Comparison of ENCODE assay signal across 25 cellular contexts in genomic region chr20:63351380-63351700, GRCh38. TPM values are rescaled to one million over a fixed set of nuclear protein-coding genes. Genes with fewer than 3 reads are reported as not detected.
A peak's percentile ranks its signal among the peaks of the same experiment; 100 is the strongest.
DNase-seq lines count a peak whose midpoint lies in the region; ATAC-seq, FAIRE-seq and TF ChIP-seq lines count a peak whose summit lies in the region.
"Had no signal": no experiment of that assay in that cellular context is flagged by ENCODE, and none has a peak within 500 bp of the region (broad histone marks: within the 10 kb centered on the region; RNA-seq: fewer than 3 reads in every experiment).

No MANE protein-coding gene starts in this region.

- H2BK120ac ChIP-seq in H1 (replicated peaks; ENCODE audit: low read depth, low read length) (no peak overlapping the region), mesendoderm (ENCODE audit: low read depth, low read length) (no peak overlapping the region)

- no peaks in the 10 kb centered on the region for H3K27me3 Mint-ChIP-seq in WTC11 (ENCODE audit: low read depth)
- no peaks in the 10 kb centered on the region for H3K27me3 Mint-ChIP-seq in activated CD4-positive, alpha-beta T cell treated with anti-CD3 and anti-CD28 coated beads, Interleukin-2, amount 10 ng/mL, durations not matched to agents 24 days and 14 days
- H3K27me3 Mint-ChIP-seq: CD4-positive, alpha-beta memory T cell had no signal

- H3K18ac ChIP-seq in H1 (ENCODE audit: extremely low read depth, low read length) (no peak overlapping the region), mesendoderm (ENCODE audit: low read length) (no peak overlapping the region)

- TF ChIP-seq CTCF in H1 (IDR thresholded peaks at IDR 0.05; ENCODE audit: control extremely low read depth in 1 of 3, insufficient read depth in 1 of 3, low read depth in 1 of 3, low read length in 3 of 3): no peak
- TF ChIP-seq CTCF in WTC11 (IDR thresholded peaks at IDR 0.05): no peak

- H3K4me2 ChIP-seq in BLaER1 (peak overlapping the region; percentile 67; the same call in 1 of the 2 replicates), H1 (ENCODE audit: insufficient read depth in 1 of 2, low read depth in 2 of 2, low read length in 2 of 2) (no peak overlapping the region), mesendoderm (ENCODE audit: low read length) (no peak overlapping the region)
- H3K4me2 ChIP-seq: A549, GM23338 had no signal

- FAIRE-seq in H1 (lab: Jason Lieb, UNC): no peak
- FAIRE-seq: A549, GM12891, GM18507, H54 had no signal

- H3K79me1 ChIP-seq in H1 (ENCODE audit: low read depth, low read length) (no peaks in the 10 kb centered on the region), mesendoderm (ENCODE audit: low read length) (no peaks in the 10 kb centered on the region)

- no peaks in the 10 kb centered on the region for H3K79me2 ChIP-seq in H1 (ENCODE audit: control insufficient read depth in 1 of 2, insufficient read depth in 2 of 2, low read length in 2 of 2)
- H3K79me2 ChIP-seq in mesendoderm (ENCODE audit: control insufficient read depth, insufficient read depth, low read length): no peaks in the 10 kb centered on the region

- TF ChIP-seq POLR2A in H1 (IDR thresholded peaks at IDR 0.05; ENCODE audit: control extremely low read depth in 1 of 2, low read depth in 2 of 2, low read length in 2 of 2): no peak

- H2BK15ac ChIP-seq in H1 (ENCODE audit: low read length) (no peak overlapping the region), mesendoderm (replicated peaks; ENCODE audit: low read depth) (no peak overlapping the region)

- TF ChIP-seq RAD21 in H1 (IDR thresholded peaks at IDR 0.05 in 1 of 2, conservative IDR thresholded peaks at IDR 0.05 in 1 of 2; ENCODE audit: low read depth in 2 of 2, low read length in 2 of 2): no peak

- H4K20me1 ChIP-seq in BLaER1 (peaks cover 10% of the 10 kb centered on the region; the same call in 1 of the 2 replicates), H1 (replicated peaks in 1 of 2; ENCODE audit: control insufficient read depth in 1 of 2, insufficient read depth in 2 of 2, low read length in 2 of 2) (peaks cover 0 to 2% of the 10 kb centered on the region in 2 experiments)

- no peak overlapping the region for H3K56ac ChIP-seq in H1 (replicated peaks; ENCODE audit: insufficient read length, low read depth, low read length)
- no peak overlapping the region for H3K56ac ChIP-seq in mesendoderm (ENCODE audit: low read length)

- H2BK12ac ChIP-seq in H1 (ENCODE audit: low read depth, low read length): 0 out of 2 replicates have a peak overlapping the region, but pooled peaks have one; percentile 1

- H4K8ac ChIP-seq in H1 (ENCODE audit: extremely low read depth, insufficient read depth, low read length): no peak overlapping the region
- H4K8ac ChIP-seq in mesendoderm (ENCODE audit: low read depth, low read length): no peak overlapping the region

- H3K4me1 Mint-ChIP-seq in WTC11: peaks cover 6% of the 10 kb centered on the region
- no peaks in the 10 kb centered on the region for H3K4me1 Mint-ChIP-seq in activated CD4-positive, alpha-beta T cell treated with anti-CD3 and anti-CD28 coated beads, Interleukin-2, amount 10 ng/mL, durations not matched to agents 24 days and 14 days
- H3K4me1 Mint-ChIP-seq: CD4-positive, alpha-beta memory T cell had no signal

- DNase-seq in Right ventricle myocardium inferior (ENCODE audit: missing footprints) (peak; percentile 28), left cardiac atrium (no peak), H1 (ENCODE audit: low read depth in 1 of 2, low spot score in 2 of 2) (no peak), mesendoderm (peak; percentile 26), WTC11 (ENCODE audit: low spot score) (no peak)
- DNase-seq in activated CD4-positive, alpha-beta T cell treated with anti-CD3 and anti-CD28 coated beads, Interleukin-2, amount 10 ng/mL, durations not matched to agents 24 days and 14 days: no peak
- DNase-seq: 8988T; ACHN; AML-193; BE2C; Calu3; CD4-positive, alpha-beta memory T cell; COR-L47; DMS53; GF-D8; HCEC 1CT had no signal

- no peak overlapping the region for H2AFZ ChIP-seq in H1 (ENCODE audit: low read length)
- H2AFZ ChIP-seq: GM23338 had no signal

- no peak overlapping the region for H3K23ac ChIP-seq in H1 (ENCODE audit: insufficient read length)
- no peak overlapping the region for H3K23ac ChIP-seq in mesendoderm (ENCODE audit: low read length)

- POLR2A ChIA-PET in H1 (lab: Charles Lee; ENCODE audit: partially characterized antibody) (interaction anchor here (1.2 to 1.6 kb wide), 2 partner anchors 11 to 57 kb away, joined by 3 read pairs; no protein-coding TSS in a partner anchor), WTC11 (lab: Charles Lee) (interaction anchor here (0.7 kb wide), 1 partner anchor 109 kb away, joined by 3 read pairs; no protein-coding TSS in a partner anchor)

- H2AK5ac ChIP-seq in H1 (ENCODE audit: low read depth, low read length) (no peak overlapping the region), mesendoderm (ENCODE audit: low read length) (no peak overlapping the region)

- peaks cover 11% of the 10 kb centered on the region for H3K9me3 Mint-ChIP-seq in WTC11
- peaks cover 4% of the 10 kb centered on the region for H3K9me3 Mint-ChIP-seq in activated CD4-positive, alpha-beta T cell treated with anti-CD3 and anti-CD28 coated beads, Interleukin-2, amount 10 ng/mL, durations not matched to agents 24 days and 14 days

- H3K4me1 ChIP-seq in BLaER1 (peaks cover 24% of the 10 kb centered on the region), H1 (replicated peaks in 1 of 4; ENCODE audit: control insufficient read depth in 3 of 4, insufficient read depth in 4 of 4, low read length in 3 of 4) (peaks cover 0 to 11% (median 8%) of the 10 kb centered on the region in 4 experiments; a peak in 5 of 7 replicates), mesendoderm (ENCODE audit: control insufficient read depth, low read depth, low read length) (no peaks in the 10 kb centered on the region)
- H3K4me1 ChIP-seq: A549, BE2C had no signal

- H2BK5ac ChIP-seq in H1 (ENCODE audit: low read depth, low read length) (no peak overlapping the region), mesendoderm (ENCODE audit: low read length) (no peak overlapping the region)

- no peak for TF ChIP-seq EP300 in H1 (IDR thresholded peaks at IDR 0.05; ENCODE audit: borderline replicate concordance in 1 of 2, low read depth in 2 of 2, low read length in 2 of 2)

- peaks cover 2% of the 10 kb centered on the region; the same call in 1 of the 2 replicates for H3K36me3 Mint-ChIP-seq in WTC11
- peaks cover 3% of the 10 kb centered on the region for H3K36me3 Mint-ChIP-seq in activated CD4-positive, alpha-beta T cell treated with anti-CD3 and anti-CD28 coated beads, Interleukin-2, amount 10 ng/mL, durations not matched to agents 24 days and 14 days (ENCODE audit: low read depth)
- H3K36me3 Mint-ChIP-seq: CD4-positive, alpha-beta memory T cell had no signal

- H2BK20ac ChIP-seq in H1 (ENCODE audit: low read length): no peak overlapping the region

- CTCF ChIA-PET in H1 (lab: Charles Lee; ENCODE audit: partially characterized antibody): interaction anchor here (1.0 to 2.1 kb wide), 4 partner anchors 30 to 379 kb away, joined by 3 to 14 read pairs (median 7); no protein-coding TSS in a partner anchor
- CTCF ChIA-PET in WTC11 (lab: Charles Lee): interaction anchor here (1.0 to 3.9 kb wide), 6 partner anchors 10 to 120 kb away, joined by 3 to 20 read pairs (median 12); partner anchors contain the start of gene CHRNA4

- no peak overlapping the region for H3K9ac ChIP-seq in BLaER1
- no peak overlapping the region for H3K9ac ChIP-seq in H1 (replicated peaks in 1 of 4; ENCODE audit: extremely low read depth in 1 of 4, low read depth in 3 of 4, low read length in 3 of 4)
- H3K9ac ChIP-seq in mesendoderm (ENCODE audit: low read length): no peak overlapping the region

- no peaks in the 10 kb centered on the region for H3K23me2 ChIP-seq in H1 (ENCODE audit: low read depth, low read length)

- no peak overlapping the region for H3K4me3 Mint-ChIP-seq in WTC11
- H3K4me3 Mint-ChIP-seq in activated CD4-positive, alpha-beta T cell treated with anti-CD3 and anti-CD28 coated beads, Interleukin-2, amount 10 ng/mL, durations not matched to agents 24 days and 14 days: no peak overlapping the region
- H3K4me3 Mint-ChIP-seq: CD4-positive, alpha-beta memory T cell; GM23338 had no signal

- H3K4me3 ChIP-seq in BLaER1 (no peak overlapping the region), H1 (ENCODE audit: extremely low read depth in 1 of 4, insufficient read depth in 2 of 4, low read depth in 3 of 4, low read length in 4 of 4) (no peak overlapping the region), mesendoderm (ENCODE audit: low read length) (no peak overlapping the region)
- H3K4me3 ChIP-seq: A549, GM23338 had no signal

- H3K36me3 ChIP-seq in BLaER1: no peaks in the 10 kb centered on the region
- no peaks in the 10 kb centered on the region for H3K36me3 ChIP-seq in H1 (ENCODE audit: control insufficient read depth in 2 of 4, insufficient read depth in 4 of 4, low read length in 3 of 4)
- H3K36me3 ChIP-seq in mesendoderm (ENCODE audit: control insufficient read depth, insufficient read depth, low read length): no peaks in the 10 kb centered on the region
- H3K36me3 ChIP-seq: BE2C had no signal

- H3K27ac ChIP-seq in BLaER1 (no peak overlapping the region), H1 (ENCODE audit: low read depth, low read length) (no peak overlapping the region), mesendoderm (ENCODE audit: low read depth, low read length) (no peak overlapping the region)
- H3K27ac ChIP-seq: A549 had no signal

- H3K27ac Mint-ChIP-seq in WTC11: no peak overlapping the region
- no peak overlapping the region for H3K27ac Mint-ChIP-seq in activated CD4-positive, alpha-beta T cell treated with anti-CD3 and anti-CD28 coated beads, Interleukin-2, amount 10 ng/mL, durations not matched to agents 24 days and 14 days
- H3K27ac Mint-ChIP-seq: CD4-positive, alpha-beta memory T cell; GM23338 had no signal

- peaks cover 4% of the 10 kb centered on the region; the same call in 1 of the 2 replicates for H3K27me3 ChIP-seq in BLaER1
- no peaks in the 10 kb centered on the region for H3K27me3 ChIP-seq in H1 (replicated peaks in 1 of 4; ENCODE audit: control insufficient read depth in 3 of 4, extremely low read depth in 1 of 4, insufficient read depth in 3 of 4, low read length in 3 of 4)
- no peaks in the 10 kb centered on the region for H3K27me3 ChIP-seq in mesendoderm (ENCODE audit: insufficient read depth, low read length, poor library complexity)
- H3K27me3 ChIP-seq: BE2C had no signal

- H4K5ac ChIP-seq in H1 (ENCODE audit: insufficient read length, low read depth, low read length) (no peak overlapping the region), mesendoderm (ENCODE audit: low read length) (no peak overlapping the region)

- ATAC-seq in Right ventricle myocardium inferior (no peak), left cardiac atrium (no peak), HG03025 (IDR thresholded peaks at IDR 0.05; ENCODE audit: low FRiP score, unreplicated experiment) (no peak), WTC11 (no peak)

- intact Hi-C loops in Right ventricle myocardium inferior (cut with DNase I) (no loop called here), left cardiac atrium (cut with DNase I) (no loop called here)
- intact Hi-C loops in activated CD4-positive, alpha-beta T cell treated with anti-CD3 and anti-CD28 coated beads, Interleukin-2, amount 10 ng/mL, durations not matched to agents 24 days and 14 days (cut with micrococcal nuclease): no loop called here

- H3K4ac ChIP-seq in H1 (replicated peaks; ENCODE audit: insufficient read length, low read depth, low read length): no peak overlapping the region
- H3K4ac ChIP-seq in mesendoderm (ENCODE audit: low read depth, low read length): no peak overlapping the region

- H3K9me3 ChIP-seq in BLaER1 (no peaks in the 10 kb centered on the region), H1 (ENCODE audit: insufficient read depth in 2 of 2, low read depth in 1 of 2, low read length in 1 of 2) (peaks cover 0 to 8% of the 10 kb centered on the region in 2 experiments; a peak in 2 of 4 replicates)
- H3K9me3 ChIP-seq: A549, BE2C had no signal

- H4K91ac ChIP-seq in H1 (replicated peaks; ENCODE audit: insufficient read length, low read length): no peak overlapping the region

- WGBS in H1 (ENCODE audit: extremely low coverage in 1 of 2, insufficient coverage in 1 of 2, insufficient read length in 1 of 2, insufficient replicate concordance in 2 of 2, low coverage in 1 of 2, low lambda C conversion rate in 2 of 2, missing lambda C conversion rate in 1 of 2), 2 experiments: 88% methylated on average over 9 of the region's 9 CpGs; no CpG with 5 or more reads in 1 of the 2 experiments
- no CpG with 5 or more reads among the region's 9 CpGs for WGBS in mesendoderm (ENCODE audit: extremely low coverage, insufficient coverage, low lambda C conversion rate)

- no peak overlapping the region for H3K14ac ChIP-seq in H1 (ENCODE audit: insufficient read length)

RNA-seq across cellular contexts. Expression of gene CHRNA4, which starts 9.8 kb away (rescaled TPM):
- 2.3 TPM for total RNA-seq in Right ventricle myocardium inferior
- total RNA-seq in left cardiac atrium: under 1 TPM; 0.06 to 0.31 TPM
- 2.7 and 5.7 TPM in 2 replicates for total RNA-seq in H1 (2021; fragmentation: NEBNext Ultra II Directional; extraction: Animal tissue kit (Norgen Biotek cat#: 25700))
- polyA plus RNA-seq in H1 (2011; rRNA removed): 4.3 and 5.0 TPM in 2 replicates
- 1.8 TPM for polyA plus RNA-seq in H1 (2011; cell fraction: cytosol; rRNA removed)
- polyA plus RNA-seq in H1 (2011; cell fraction: nucleus; rRNA removed): 4.9 TPM
- polyA plus RNA-seq in H1 (2012, experiment 1 of 2): 2.0 to 4.0 TPM (median 2.5 TPM) in 4 replicates
- 1.6 TPM for polyA plus RNA-seq in H1 (2012, experiment 2 of 2)
- 4.1 TPM for polyA plus RNA-seq in H1 (2013, experiment 1 of 2)
- 3.8 TPM for polyA plus RNA-seq in H1 (2013, experiment 2 of 2)
- polyA minus RNA-seq in H1 (2011; rRNA and poly(A)+ RNA removed): 5.6 and 11.1 TPM in 2 replicates
- polyA minus RNA-seq in H1 (2011; cell fraction: cytosol; rRNA and poly(A)+ RNA removed): 8.4 TPM
- 4.4 TPM for polyA minus RNA-seq in H1 (2011; cell fraction: nucleus; rRNA and poly(A)+ RNA removed)
- polyA plus RNA-seq in mesendoderm (2013, experiment 1 of 2): 0.15 TPM
- 0.13 TPM for polyA plus RNA-seq in mesendoderm (2013, experiment 2 of 2)
- 2.5 to 5.7 TPM (median 4.8 TPM) in 3 replicates for total RNA-seq in WTC11 (2021)
- not detected in 2 replicates for total RNA-seq in activated CD4-positive, alpha-beta T cell treated with anti-CD3 and anti-CD28 coated beads, Interleukin-2, amount 10 ng/mL, durations not matched to agents 24 days and 14 days
- total RNA-seq: Calu3; CD4-positive, alpha-beta memory T cell; Daoy had no signal
- polyA plus RNA-seq: CD4-positive, alpha-beta memory T cell had no signal

RNA-seq across cellular contexts. Expression of gene COL20A1, which starts 58.4 kb away (rescaled TPM):
- total RNA-seq in Right ventricle myocardium inferior (not detected), left cardiac atrium (not detected), WTC11 (2021) (0.55 to 1.3 TPM (median 1.1 TPM) in 3 replicates)
- 0.17 and 0.19 TPM in 2 replicates for total RNA-seq in H1 (2021; fragmentation: NEBNext Ultra II Directional; extraction: Animal tissue kit (Norgen Biotek cat#: 25700))
- 0.21 and 0.61 TPM in 2 replicates for polyA plus RNA-seq in H1 (2011; rRNA removed)
- 0.41 TPM for polyA plus RNA-seq in H1 (2011; cell fraction: cytosol; rRNA removed)
- polyA plus RNA-seq in H1 (2011; cell fraction: nucleus; rRNA removed): 5.9 TPM
- 0.08 to 1.0 TPM (median 0.66 TPM) in 4 replicates for polyA plus RNA-seq in H1 (2012, experiment 1 of 2)
- 0.07 TPM for polyA plus RNA-seq in H1 (2012, experiment 2 of 2)
- polyA plus RNA-seq in H1 (2013, experiment 1 of 2): 0.06 TPM
- 0.06 TPM for polyA plus RNA-seq in H1 (2013, experiment 2 of 2)
- 0.07 and 0.09 TPM in 2 replicates for polyA minus RNA-seq in H1 (2011; rRNA and poly(A)+ RNA removed)
- 0.37 TPM for polyA minus RNA-seq in H1 (2011; cell fraction: cytosol; rRNA and poly(A)+ RNA removed)
- 1.9 TPM for polyA minus RNA-seq in H1 (2011; cell fraction: nucleus; rRNA and poly(A)+ RNA removed)
- 0.04 TPM for polyA plus RNA-seq in mesendoderm (2013, experiment 1 of 2)
- 0.04 TPM for polyA plus RNA-seq in mesendoderm (2013, experiment 2 of 2)
- not detected in 2 replicates for total RNA-seq in activated CD4-positive, alpha-beta T cell treated with anti-CD3 and anti-CD28 coated beads, Interleukin-2, amount 10 ng/mL, durations not matched to agents 24 days and 14 days
- total RNA-seq: Calu3, G401 had no signal
- polyA plus RNA-seq: CD4-positive, alpha-beta memory T cell had no signal

Comparison
In these comparisons a context has a peak if more than half of its experiments do, and no peak if none do; other contexts are left out.
1. DNase-seq: peak in Right ventricle myocardium inferior (single experiment) and mesendoderm (single experiment); none in left cardiac atrium (single experiment), H1 (0 of 2), WTC11 (single experiment) and activated CD4-positive, alpha-beta T cell treated with anti-CD3 and anti-CD28 coated beads, Interleukin-2, amount 10 ng/mL, durations not matched to agents 24 days and 14 days (single experiment).